18 cellular contexts compared by ENCODE assay signal in the genomic region with DNA sequence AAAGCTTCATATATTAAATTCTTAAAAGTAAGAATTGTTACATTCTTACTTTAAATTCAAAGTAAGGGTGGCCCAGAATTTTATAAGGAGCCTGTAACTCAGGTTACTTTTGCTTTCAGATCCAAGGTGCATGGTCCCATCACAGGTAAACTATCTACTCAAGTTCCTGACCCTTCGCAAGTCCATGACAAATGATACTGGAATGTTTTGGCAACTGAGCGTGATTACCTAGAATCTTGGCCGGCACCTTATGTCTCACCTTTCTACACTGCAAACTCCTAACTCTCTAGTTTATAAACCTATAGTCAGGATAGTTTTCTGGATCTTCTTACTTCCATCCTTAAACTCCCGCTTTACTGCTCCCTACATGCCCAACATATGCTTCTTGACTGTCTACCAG.
DNase-seq lines count a peak whose midpoint lies in the region; ATAC-seq, FAIRE-seq and TF ChIP-seq lines count a peak whose summit lies in the region.
"Had no signal": no experiment of that assay in that cellular context is flagged by ENCODE, and none has a peak within 500 bp of the region (broad histone marks: within the 10 kb centered on the region; RNA-seq: fewer than 3 reads in every experiment).

No MANE protein-coding gene starts in this region.

- FAIRE-seq in keratinocyte (lab: Jason Lieb, UNC) = peak; percentile 86
- FAIRE-seq: A549, H1 had no signal

- H3K79me2 ChIP-seq in keratinocyte (ENCODE audit: control insufficient read depth, insufficient read depth, low read length) = no peaks in the 10 kb centered on the region

- no peak for TF ChIP-seq CTCF in keratinocyte (optimal IDR thresholded peaks at IDR 0.05 in 1 of 3, IDR thresholded peaks at IDR 0.05 in 1 of 3, conservative IDR thresholded peaks at IDR 0.05 in 1 of 3; ENCODE audit: extremely low read depth in 1 of 3, insufficient read depth in 2 of 3, low read length in 3 of 3)
- TF ChIP-seq CTCF in gastroesophageal sphincter (IDR thresholded peaks at IDR 0.05) = no peak
- no peak for TF ChIP-seq CTCF in dorsolateral prefrontal cortex (IDR thresholded peaks at IDR 0.05 in 54 of 56, conservative IDR thresholded peaks at IDR 0.05 in 2 of 56; ENCODE audit: low read depth in 1 of 56, partially characterized antibody in 56 of 56)

- intact Hi-C loops in dorsolateral prefrontal cortex (cut with DNase I) = no loop called here

- peak; percentile 50 for DNase-seq in HPDE6-E6E7 (ENCODE audit: extremely low spot score)
- peak in 1 of 2 experiments; percentile 9 for DNase-seq in SJCRH30
- DNase-seq in keratinocyte (ENCODE audit: low read depth, low spot score) = peak; percentile 21
- peak; percentile 33 for DNase-seq in renal cortical epithelial cell (ENCODE audit: low read depth)
- DNase-seq in NCI-H2029 treated with DMSO at 0.1 percent for 48 hours (lab: John Stamatoyannopoulos, UW) = no peak
- no peak for DNase-seq in dorsolateral prefrontal cortex
- DNase-seq: EL, KG1, NCI-H1048, NCI-H146, NCI-H2227 treated with DMSO at 0.1 percent for 48 hours, NCI-H524 treated with DMSO at 0.1 percent for 48 hours, Peyer's patch, SHP77 had no signal

- H3K27ac ChIP-seq in SJCRH30 (peak overlapping the region; percentile 70), keratinocyte (ENCODE audit: control insufficient read depth, insufficient read depth, low read length) (peak overlapping the region; percentile 2), gastroesophageal sphincter (no peak overlapping the region), dorsolateral prefrontal cortex (no peak overlapping the region)
- H3K27ac ChIP-seq: A549; BLaER1 treated with 17β-estradiol and CSF1 and Interleukin-3, amounts not matched to agents 10 nM and 100 nM; Peyer's patch had no signal

- H3K27me3 ChIP-seq in SJCRH30 = no peaks in the 10 kb centered on the region
- no peaks in the 10 kb centered on the region for H3K27me3 ChIP-seq in keratinocyte (ENCODE audit: control insufficient read depth, extremely low read depth, insufficient read depth, low read length)
- H3K27me3 ChIP-seq in gastroesophageal sphincter = no peaks in the 10 kb centered on the region
- no peaks in the 10 kb centered on the region for H3K27me3 ChIP-seq in dorsolateral prefrontal cortex
- H3K27me3 ChIP-seq: BLaER1 treated with 17β-estradiol and CSF1 and Interleukin-3, amounts not matched to agents 10 nM and 100 nM; Peyer's patch had no signal

- H3K9me3 ChIP-seq in SJCRH30 (replicated peaks) = no peaks in the 10 kb centered on the region; the same call in 1 of the 2 replicates
- H3K9me3 ChIP-seq in keratinocyte (ENCODE audit: control insufficient read depth, low read depth, low read length) = no peaks in the 10 kb centered on the region
- H3K9me3 ChIP-seq in gastroesophageal sphincter = no peaks in the 10 kb centered on the region
- H3K9me3 ChIP-seq: A549; BLaER1 treated with 17β-estradiol and CSF1 and Interleukin-3, amounts not matched to agents 10 nM and 100 nM; Peyer's patch had no signal

- H3K9me1 ChIP-seq in keratinocyte (ENCODE audit: control insufficient read depth, extremely low read depth, insufficient read depth, low read length) = no peaks in the 10 kb centered on the region

- H3K4me1 ChIP-seq in SJCRH30 (peaks cover 17% of the 10 kb centered on the region), keratinocyte (ENCODE audit: control insufficient read depth, extremely low read depth, insufficient read depth, low read length) (peaks cover 26% of the 10 kb centered on the region), gastroesophageal sphincter (no peaks in the 10 kb centered on the region)
- H3K4me1 ChIP-seq: A549; BLaER1 treated with 17β-estradiol and CSF1 and Interleukin-3, amounts not matched to agents 10 nM and 100 nM; Peyer's patch had no signal

- no peaks in the 10 kb centered on the region for H3K36me3 ChIP-seq in SJCRH30
- H3K36me3 ChIP-seq in keratinocyte (ENCODE audit: control insufficient read depth in 2 of 2, extremely low read depth in 1 of 2, insufficient read depth in 2 of 2, low read length in 2 of 2) = no peaks in the 10 kb centered on the region
- no peaks in the 10 kb centered on the region for H3K36me3 ChIP-seq in gastroesophageal sphincter
- H3K36me3 ChIP-seq: BLaER1 treated with 17β-estradiol and CSF1 and Interleukin-3, amounts not matched to agents 10 nM and 100 nM; Peyer's patch had no signal

- WGBS in gastroesophageal sphincter (ENCODE audit: low coverage in 1 of 2), 2 donors = 91 to 93% methylated on average over 4 of the region's 4 CpGs

- TF ChIP-seq EP300 in gastroesophageal sphincter (IDR thresholded peaks at IDR 0.05) = no peak

- no peak for ATAC-seq in gastroesophageal sphincter
- ATAC-seq: A549 had no signal

- H3K4me3 ChIP-seq in SJCRH30 (no peak overlapping the region), keratinocyte (ENCODE audit: control insufficient read depth in 2 of 3, extremely low read depth in 1 of 3, insufficient read depth in 2 of 3, low read depth in 1 of 3, low read length in 3 of 3) (no peak overlapping the region), gastroesophageal sphincter (no peak overlapping the region), dorsolateral prefrontal cortex (no peak overlapping the region)
- H3K4me3 ChIP-seq: A549; BLaER1 treated with 17β-estradiol and CSF1 and Interleukin-3, amounts not matched to agents 10 nM and 100 nM; Peyer's patch had no signal

- dilution Hi-C loops in keratinocyte (cut with MboI; ENCODE audit: extremely low pct_ligation_motif_present, low sequenced_read_pairs) = no loop called here

- H2AFZ ChIP-seq in keratinocyte (ENCODE audit: control insufficient read depth, low read length) = no peak overlapping the region

- H4K20me1 ChIP-seq in keratinocyte (ENCODE audit: control insufficient read depth, extremely low read depth, insufficient read depth, low read length) = no peaks in the 10 kb centered on the region
- H4K20me1 ChIP-seq: BLaER1 treated with 17β-estradiol and CSF1 and Interleukin-3, amounts not matched to agents 10 nM and 100 nM had no signal

- peak overlapping the region; percentile 47 for H3K4me2 ChIP-seq in keratinocyte (ENCODE audit: control insufficient read depth, extremely low read depth, insufficient read depth, low read depth, low read length)
- H3K4me2 ChIP-seq: A549; BLaER1 treated with 17β-estradiol and CSF1 and Interleukin-3, amounts not matched to agents 10 nM and 100 nM had no signal

- no peak overlapping the region for H3K9ac ChIP-seq in keratinocyte (ENCODE audit: control insufficient read depth, extremely low read depth, insufficient read depth, low read length)
- H3K9ac ChIP-seq: BLaER1 treated with 17β-estradiol and CSF1 and Interleukin-3, amounts not matched to agents 10 nM and 100 nM had no signal

- TF ChIP-seq POLR2A in gastroesophageal sphincter (IDR thresholded peaks at IDR 0.05) = no peak

Comparison
In these comparisons a context has a peak if more than half of its experiments do, and no peak if none do; other contexts are left out.
1. DNase-seq: peak in HPDE6-E6E7 (single experiment), keratinocyte (single experiment) and renal cortical epithelial cell (single experiment); none in NCI-H2029 treated with DMSO at 0.1 percent for 48 hours (single experiment) and dorsolateral prefrontal cortex (0 of 10).
2. H3K27ac ChIP-seq: peak in SJCRH30 (single experiment) and keratinocyte (single experiment); none in gastroesophageal sphincter (0 of 4) and dorsolateral prefrontal cortex (0 of 59).